In the genomic region with DNA sequence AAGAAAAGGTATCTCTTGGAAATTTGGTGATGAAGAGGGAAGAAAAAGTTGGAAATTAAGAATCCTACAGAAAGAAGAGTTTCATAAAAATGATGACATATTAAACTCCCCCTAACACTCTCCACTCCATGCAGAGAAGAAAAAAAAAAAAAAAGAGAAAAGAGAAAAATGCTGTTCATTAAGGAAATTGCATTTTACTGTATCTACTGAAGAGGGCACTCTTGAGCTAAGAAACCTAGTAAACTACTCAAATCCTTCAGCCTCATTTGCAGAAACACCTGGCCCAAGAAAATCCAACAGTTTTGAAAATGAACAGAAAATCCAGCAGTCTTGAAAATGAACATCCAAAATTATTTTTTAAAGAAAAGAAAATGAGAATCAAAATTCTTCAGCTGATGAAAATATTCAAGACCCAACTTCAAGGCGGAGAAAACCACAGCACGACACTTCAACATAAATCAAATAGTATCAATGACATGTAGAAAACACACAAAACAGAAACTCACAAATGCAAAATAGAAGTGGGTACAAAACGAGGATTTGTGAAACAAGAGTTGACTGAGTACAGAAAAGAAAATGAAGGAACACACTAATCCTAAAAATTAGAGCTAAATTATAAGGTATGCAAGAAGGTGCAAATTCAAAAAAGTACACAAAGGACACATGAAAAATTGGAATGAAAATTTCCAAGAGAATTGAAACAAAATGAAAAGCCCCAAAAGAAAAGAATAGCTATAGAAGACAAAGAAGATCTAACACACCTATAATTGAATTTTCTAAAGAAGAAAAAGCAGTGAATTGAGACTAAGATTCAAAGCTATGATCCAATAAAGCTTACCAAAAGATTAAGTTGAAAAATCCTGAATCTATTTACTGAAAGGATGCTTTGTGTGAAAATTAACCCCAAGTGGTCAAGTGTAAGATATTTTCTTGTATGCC, we compare ENCODE assay signal across 8 cellular contexts.
DNase-seq lines count a peak whose midpoint lies in the region; ATAC-seq and TF ChIP-seq lines count a peak whose summit lies in the region.

No MANE protein-coding gene starts in this region.

- H3K4me2 ChIP-seq in mesendoderm (ENCODE audit: low read length), result no peak overlapping the region

- H3K23ac ChIP-seq in mesendoderm (ENCODE audit: low read length), result no peak overlapping the region

- no CpG with 5 or more reads among the region's 3 CpGs for WGBS in mesendoderm (ENCODE audit: extremely low coverage, insufficient coverage, low lambda C conversion rate)

- H3K9ac ChIP-seq in mesendoderm (ENCODE audit: low read length), result no peak overlapping the region

- in situ Hi-C loops in ACHN (cut with HindIII; ENCODE audit: low pct_ligation_motif_present, low pct_unique_long_range_greater_than_20kb, low sequenced_read_pairs), result no loop called here

- TF ChIP-seq CTCF in GM12874 (IDR thresholded peaks at IDR 0.05; ENCODE audit: insufficient read depth, low read depth, low read length) (0 out of 2 replicates have a peak, but pooled peaks have one; percentile 14), MCF 10A (IDR thresholded peaks at IDR 0.05; ENCODE audit: unreplicated experiment) (peak; percentile 68)

- H3K18ac ChIP-seq in mesendoderm (ENCODE audit: low read length), result no peak overlapping the region

- no peak overlapping the region for H4K5ac ChIP-seq in mesendoderm (ENCODE audit: low read length)

- no peaks in the 10 kb centered on the region for H3K36me3 Mint-ChIP-seq in MCF 10A (ENCODE audit: insufficient read depth, unreplicated experiment)

- DNase-seq in ACHN (peak; percentile 67), NCI-H2196 (lab: John Stamatoyannopoulos, UW; ENCODE audit: unreplicated experiment) (peak; percentile 52), MCF 10A (ENCODE audit: unreplicated experiment) (peak; percentile 72), mesendoderm (peak; percentile 69)

- no peak overlapping the region for H2BK5ac ChIP-seq in mesendoderm (ENCODE audit: low read length)

- no peaks in the 10 kb centered on the region for H3K9me3 Mint-ChIP-seq in MCF 10A (ENCODE audit: unreplicated experiment)

- no peak overlapping the region for H3K4ac ChIP-seq in mesendoderm (ENCODE audit: low read depth, low read length)

- ATAC-seq in HG02610 (IDR thresholded peaks at IDR 0.05; ENCODE audit: unreplicated experiment) (no peak), GM19328 (IDR thresholded peaks at IDR 0.05; ENCODE audit: unreplicated experiment) (no peak), GM19467 (IDR thresholded peaks at IDR 0.05; ENCODE audit: unreplicated experiment) (no peak)

- no peaks in the 10 kb centered on the region for H3K27me3 Mint-ChIP-seq in MCF 10A (ENCODE audit: insufficient read depth, unreplicated experiment)

- intact Hi-C loops in MCF 10A (cut with micrococcal nuclease), result loop anchor here (1.0 to 5.0 kb wide), 3 partner anchors 196 to 1007 kb away; no protein-coding TSS in a partner anchor

- no peak overlapping the region for H3K4me3 Mint-ChIP-seq in MCF 10A (ENCODE audit: unreplicated experiment)

- H3K36me3 ChIP-seq in mesendoderm (ENCODE audit: control insufficient read depth, insufficient read depth, low read length), result no peaks in the 10 kb centered on the region

- H4K8ac ChIP-seq in mesendoderm (ENCODE audit: low read depth, low read length), result no peak overlapping the region

- H3K27me3 ChIP-seq in mesendoderm (ENCODE audit: insufficient read depth, low read length, poor library complexity), result no peaks in the 10 kb centered on the region

- H3K4me1 ChIP-seq in mesendoderm (ENCODE audit: control insufficient read depth, low read depth, low read length), result no peaks in the 10 kb centered on the region

- CTCF ChIA-PET in MCF 10A (lab: Yijun Ruan, JAX), result interaction anchor here (0.6 to 10.3 kb wide), 29 partner anchors 13 to 1235 kb away, joined by 3 to 78 read pairs (median 4); no protein-coding TSS in a partner anchor

- POLR2A ChIA-PET in MCF 10A (lab: Yijun Ruan, JAX), result interaction anchor here (0.7 to 2.4 kb wide), 8 partner anchors 11 to 232 kb away, joined by 3 to 7 read pairs (median 3); no protein-coding TSS in a partner anchor

- H3K27ac ChIP-seq in mesendoderm (ENCODE audit: low read depth, low read length), result no peak overlapping the region

- H3K56ac ChIP-seq in mesendoderm (ENCODE audit: low read length), result no peak overlapping the region

- no peak overlapping the region for H2BK120ac ChIP-seq in mesendoderm (ENCODE audit: low read depth, low read length)

- no peak overlapping the region for H2AK5ac ChIP-seq in mesendoderm (ENCODE audit: low read length)

- H3K4me1 Mint-ChIP-seq in MCF 10A (ENCODE audit: insufficient read depth, unreplicated experiment), result peaks cover 2% of the 10 kb centered on the region

- H3K27ac Mint-ChIP-seq in MCF 10A (ENCODE audit: low read depth, unreplicated experiment), result no peak overlapping the region

- H3K79me1 ChIP-seq in mesendoderm (ENCODE audit: low read length), result no peaks in the 10 kb centered on the region

- H3K79me2 ChIP-seq in mesendoderm (ENCODE audit: control insufficient read depth, insufficient read depth, low read length), result no peaks in the 10 kb centered on the region

- H2BK15ac ChIP-seq in mesendoderm (replicated peaks; ENCODE audit: low read depth), result no peak overlapping the region

- no TSS peak for BruUV-seq in MCF 10A (replicated peaks; lab: Mats Ljungman, UMichigan)

- H3K4me3 ChIP-seq in mesendoderm (ENCODE audit: low read length), result no peak overlapping the region
